ENCODE assay signal across 9 cellular contexts in genomic region chr11:71342951-71343827, GRCh38.
DNase-seq lines count a peak whose midpoint lies in the region; ATAC-seq and TF ChIP-seq lines count a peak whose summit lies in the region.
"Had no signal": no experiment of that assay in that cellular context is flagged by ENCODE, and none has a peak within 500 bp of the region (broad histone marks: within the 10 kb centered on the region; RNA-seq: fewer than 3 reads in every experiment).

No MANE protein-coding gene starts in this region.

- 70% methylated on average over 20 of the region's 20 CpGs for WGBS in liver

- ATAC-seq in GM21723 (IDR thresholded peaks at IDR 0.05; ENCODE audit: unreplicated experiment) (no peak), HG02938 (IDR thresholded peaks at IDR 0.05; ENCODE audit: unreplicated experiment) (no peak)

- H3K9me3 ChIP-seq in liver (ENCODE audit: control insufficient read depth in 4 of 4, low read length in 3 of 4) = no peaks in the 10 kb centered on the region

- H3K4me3 ChIP-seq in liver (ENCODE audit: low read depth in 1 of 3, low read length in 3 of 3) = no peak overlapping the region

- H3K27me3 ChIP-seq in liver (ENCODE audit: control insufficient read depth in 4 of 4, insufficient read depth in 4 of 4, low read length in 3 of 4) = no peaks in the 10 kb centered on the region

- peak; percentile 76 for TF ChIP-seq CTCF in LNCAP (IDR thresholded peaks at IDR 0.05)
- peak; percentile 61 for TF ChIP-seq CTCF in liver (IDR thresholded peaks at IDR 0.05; ENCODE audit: low read depth, low read length, missing input control)

- no peaks in the 10 kb centered on the region for H3K36me3 ChIP-seq in liver (ENCODE audit: control insufficient read depth in 4 of 4, insufficient read depth in 3 of 4, low read depth in 1 of 4, low read length in 3 of 4)

- peaks cover 0 to 8% (median 4%) of the 10 kb centered on the region in 4 donors for H3K4me1 ChIP-seq in liver (ENCODE audit: control insufficient read depth in 4 of 4, insufficient read depth in 4 of 4, low read length in 3 of 4)

- TF ChIP-seq RAD21 in liver (IDR thresholded peaks at IDR 0.05) = peak; percentile 80 to 90

- H3K27ac ChIP-seq in liver (ENCODE audit: low read depth in 1 of 2, low read length in 2 of 2) = no peak overlapping the region

- DNase-seq in SIG-M5 treated with dmso at 0.1 percent for 504 hours (lab: John Stamatoyannopoulos, UW; ENCODE audit: unreplicated experiment) (peak; percentile 17), SIG-M5 (lab: John Stamatoyannopoulos, UW) (no peak), amniotic stem cell (lab: John Stamatoyannopoulos, UW) (peak; percentile 1), NCI-H2081 (lab: John Stamatoyannopoulos, UW) (no peak)
- DNase-seq: activated naive CD8-positive, alpha-beta T cell treated with anti-CD3 and anti-CD28 coated beads, Interleukin-2, amount 10 ng/mL, durations not matched to agents 7 days and 5 days had no signal

- H3K9ac ChIP-seq in liver (ENCODE audit: low read depth in 1 of 2, low read length in 2 of 2) = no peak overlapping the region

TF ChIP-seq in liver, 16 proteins besides CTCF, POLR2A, EP300 and RAD21:
- TF ChIP-seq FOXA2 (IDR thresholded peaks at IDR 0.05) (no peak), TAF1 (conservative IDR thresholded peaks at IDR 0.05) (no peak), HNF4G (IDR thresholded peaks at IDR 0.05) (no peak), RXRA (IDR thresholded peaks at IDR 0.05) (peak; percentile 33 to 65), GABPA (IDR thresholded peaks at IDR 0.05 in 1 of 2, conservative IDR thresholded peaks at IDR 0.05 in 1 of 2) (no peak)

Comparison
In these comparisons a context has a peak if more than half of its experiments do, and no peak if none do; other contexts are left out.
1. DNase-seq: peak in SIG-M5 treated with dmso at 0.1 percent for 504 hours (single experiment) and amniotic stem cell (single experiment); none in SIG-M5 (single experiment) and NCI-H2081 (0 of 2).